1 cellular context compared by ENCODE assay signal in the genomic region with DNA sequence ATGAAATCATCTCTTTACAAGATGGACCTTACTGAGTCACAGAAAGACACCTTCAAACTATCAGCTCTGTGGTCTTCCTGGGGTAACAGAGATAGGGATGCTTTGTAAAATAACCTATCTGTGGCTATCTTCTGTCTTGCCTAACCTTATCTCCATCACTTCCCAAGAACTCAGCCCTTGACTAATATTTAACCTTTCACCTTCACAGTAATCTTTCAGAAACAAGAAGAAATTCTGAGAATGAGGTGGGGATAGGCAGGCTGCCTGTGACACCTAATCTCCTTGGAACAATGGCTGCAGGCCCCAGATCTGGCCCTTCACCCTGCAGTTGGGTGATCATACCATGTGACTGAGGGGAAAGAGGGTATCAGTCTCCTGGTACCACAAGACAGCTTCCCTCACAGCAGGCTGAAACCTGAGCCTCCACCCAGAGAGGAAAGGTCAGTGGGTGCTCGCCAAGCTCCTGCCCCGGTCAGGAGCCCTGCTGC.
TF ChIP-seq lines count a peak whose summit lies in the region.

No MANE protein-coding gene starts in this region.

TF ChIP-seq in K562, 482 proteins besides CTCF, POLR2A, EP300 and RAD21 (continued from another document and continues in another):
- TF ChIP-seq CBX8 (IDR thresholded peaks at IDR 0.05; ENCODE audit: borderline replicate concordance, extremely low read depth, low read depth, low read length, poor library complexity, severe bottlenecking) (no peak), ZNF408 (CRISPR knock-in tag; IDR thresholded peaks at IDR 0.05; ENCODE audit: low read depth) (no peak), NCOR1 (IDR thresholded peaks at IDR 0.05) (peak; percentile 99), FOXM1 (IDR thresholded peaks at IDR 0.05; ENCODE audit: low read depth) (peak; percentile 93), FOXM1 (CRISPR knock-in tag; IDR thresholded peaks at IDR 0.05; ENCODE audit: low read depth) (no peak), ZNF124 (CRISPR knock-in tag; IDR thresholded peaks at IDR 0.05) (no peak), MIER1 (IDR thresholded peaks at IDR 0.05; ENCODE audit: low read depth) (no peak), HCFC1 (IDR thresholded peaks at IDR 0.05; ENCODE audit: low read depth, low read length) (no peak), ZKSCAN3 (CRISPR knock-in tag; IDR thresholded peaks at IDR 0.05) (no peak), PTBP1 (IDR thresholded peaks at IDR 0.05; ENCODE audit: low read depth, low read length) (no peak), CBFA2T3 (IDR thresholded peaks at IDR 0.05) (peak; percentile 100), EWSR1 (IDR thresholded peaks at IDR 0.05; ENCODE audit: borderline replicate concordance, low read depth, partially characterized antibody) (no peak), ZFP30 (CRISPR knock-in tag; IDR thresholded peaks at IDR 0.05; ENCODE audit: borderline replicate concordance) (no peak), ETV1 (tag; conservative IDR thresholded peaks at IDR 0.05; ENCODE audit: low read depth) (no peak), ZC3H8 (IDR thresholded peaks at IDR 0.05) (no peak), CTBP1 (IDR thresholded peaks at IDR 0.05; ENCODE audit: borderline replicate concordance) (peak; percentile 100), ZFP1 (CRISPR knock-in tag; IDR thresholded peaks at IDR 0.05) (no peak), ILF3 (IDR thresholded peaks at IDR 0.05; ENCODE audit: borderline replicate concordance) (no peak), NCOA4 (IDR thresholded peaks at IDR 0.05; ENCODE audit: partially characterized antibody) (peak; percentile 87), SRSF1 (IDR thresholded peaks at IDR 0.05; ENCODE audit: low read depth, low read length) (no peak)
- TF ChIP-seq, protein P1, sequence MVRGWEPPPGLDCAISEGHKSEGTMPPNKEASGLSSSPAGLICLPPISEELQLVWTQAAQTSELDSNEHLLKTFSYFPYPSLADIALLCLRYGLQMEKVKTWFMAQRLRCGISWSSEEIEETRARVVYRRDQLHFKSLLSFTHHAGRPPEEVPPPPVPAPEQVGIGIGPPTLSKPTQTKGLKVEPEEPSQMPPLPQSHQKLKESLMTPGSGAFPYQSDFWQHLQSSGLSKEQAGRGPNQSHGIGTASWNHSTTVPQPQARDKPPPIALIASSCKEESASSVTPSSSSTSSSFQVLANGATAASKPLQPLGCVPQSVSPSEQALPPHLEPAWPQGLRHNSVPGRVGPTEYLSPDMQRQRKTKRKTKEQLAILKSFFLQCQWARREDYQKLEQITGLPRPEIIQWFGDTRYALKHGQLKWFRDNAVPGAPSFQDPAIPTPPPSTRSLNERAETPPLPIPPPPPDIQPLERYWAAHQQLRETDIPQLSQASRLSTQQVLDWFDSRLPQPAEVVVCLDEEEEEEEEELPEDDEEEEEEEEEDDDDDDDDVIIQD (CRISPR knock-in tag; IDR thresholded peaks at IDR 0.05): no peak
- TF ChIP-seq, protein P2, sequence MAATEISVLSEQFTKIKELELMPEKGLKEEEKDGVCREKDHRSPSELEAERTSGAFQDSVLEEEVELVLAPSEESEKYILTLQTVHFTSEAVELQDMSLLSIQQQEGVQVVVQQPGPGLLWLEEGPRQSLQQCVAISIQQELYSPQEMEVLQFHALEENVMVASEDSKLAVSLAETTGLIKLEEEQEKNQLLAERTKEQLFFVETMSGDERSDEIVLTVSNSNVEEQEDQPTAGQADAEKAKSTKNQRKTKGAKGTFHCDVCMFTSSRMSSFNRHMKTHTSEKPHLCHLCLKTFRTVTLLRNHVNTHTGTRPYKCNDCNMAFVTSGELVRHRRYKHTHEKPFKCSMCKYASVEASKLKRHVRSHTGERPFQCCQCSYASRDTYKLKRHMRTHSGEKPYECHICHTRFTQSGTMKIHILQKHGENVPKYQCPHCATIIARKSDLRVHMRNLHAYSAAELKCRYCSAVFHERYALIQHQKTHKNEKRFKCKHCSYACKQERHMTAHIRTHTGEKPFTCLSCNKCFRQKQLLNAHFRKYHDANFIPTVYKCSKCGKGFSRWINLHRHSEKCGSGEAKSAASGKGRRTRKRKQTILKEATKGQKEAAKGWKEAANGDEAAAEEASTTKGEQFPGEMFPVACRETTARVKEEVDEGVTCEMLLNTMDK (IDR thresholded peaks at IDR 0.05; ENCODE audit: borderline replicate concordance, insufficient read depth, low read depth, low read length, poor library complexity, severe bottlenecking): no peak
- TF ChIP-seq, protein P3, sequence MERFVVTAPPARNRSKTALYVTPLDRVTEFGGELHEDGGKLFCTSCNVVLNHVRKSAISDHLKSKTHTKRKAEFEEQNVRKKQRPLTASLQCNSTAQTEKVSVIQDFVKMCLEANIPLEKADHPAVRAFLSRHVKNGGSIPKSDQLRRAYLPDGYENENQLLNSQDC (CRISPR knock-in tag; IDR thresholded peaks at IDR 0.05): no peak
- TF ChIP-seq, protein P4, sequence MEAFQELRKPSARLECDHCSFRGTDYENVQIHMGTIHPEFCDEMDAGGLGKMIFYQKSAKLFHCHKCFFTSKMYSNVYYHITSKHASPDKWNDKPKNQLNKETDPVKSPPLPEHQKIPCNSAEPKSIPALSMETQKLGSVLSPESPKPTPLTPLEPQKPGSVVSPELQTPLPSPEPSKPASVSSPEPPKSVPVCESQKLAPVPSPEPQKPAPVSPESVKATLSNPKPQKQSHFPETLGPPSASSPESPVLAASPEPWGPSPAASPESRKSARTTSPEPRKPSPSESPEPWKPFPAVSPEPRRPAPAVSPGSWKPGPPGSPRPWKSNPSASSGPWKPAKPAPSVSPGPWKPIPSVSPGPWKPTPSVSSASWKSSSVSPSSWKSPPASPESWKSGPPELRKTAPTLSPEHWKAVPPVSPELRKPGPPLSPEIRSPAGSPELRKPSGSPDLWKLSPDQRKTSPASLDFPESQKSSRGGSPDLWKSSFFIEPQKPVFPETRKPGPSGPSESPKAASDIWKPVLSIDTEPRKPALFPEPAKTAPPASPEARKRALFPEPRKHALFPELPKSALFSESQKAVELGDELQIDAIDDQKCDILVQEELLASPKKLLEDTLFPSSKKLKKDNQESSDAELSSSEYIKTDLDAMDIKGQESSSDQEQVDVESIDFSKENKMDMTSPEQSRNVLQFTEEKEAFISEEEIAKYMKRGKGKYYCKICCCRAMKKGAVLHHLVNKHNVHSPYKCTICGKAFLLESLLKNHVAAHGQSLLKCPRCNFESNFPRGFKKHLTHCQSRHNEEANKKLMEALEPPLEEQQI (IDR thresholded peaks at IDR 0.05): peak; percentile 94
- TF ChIP-seq, protein P5, sequence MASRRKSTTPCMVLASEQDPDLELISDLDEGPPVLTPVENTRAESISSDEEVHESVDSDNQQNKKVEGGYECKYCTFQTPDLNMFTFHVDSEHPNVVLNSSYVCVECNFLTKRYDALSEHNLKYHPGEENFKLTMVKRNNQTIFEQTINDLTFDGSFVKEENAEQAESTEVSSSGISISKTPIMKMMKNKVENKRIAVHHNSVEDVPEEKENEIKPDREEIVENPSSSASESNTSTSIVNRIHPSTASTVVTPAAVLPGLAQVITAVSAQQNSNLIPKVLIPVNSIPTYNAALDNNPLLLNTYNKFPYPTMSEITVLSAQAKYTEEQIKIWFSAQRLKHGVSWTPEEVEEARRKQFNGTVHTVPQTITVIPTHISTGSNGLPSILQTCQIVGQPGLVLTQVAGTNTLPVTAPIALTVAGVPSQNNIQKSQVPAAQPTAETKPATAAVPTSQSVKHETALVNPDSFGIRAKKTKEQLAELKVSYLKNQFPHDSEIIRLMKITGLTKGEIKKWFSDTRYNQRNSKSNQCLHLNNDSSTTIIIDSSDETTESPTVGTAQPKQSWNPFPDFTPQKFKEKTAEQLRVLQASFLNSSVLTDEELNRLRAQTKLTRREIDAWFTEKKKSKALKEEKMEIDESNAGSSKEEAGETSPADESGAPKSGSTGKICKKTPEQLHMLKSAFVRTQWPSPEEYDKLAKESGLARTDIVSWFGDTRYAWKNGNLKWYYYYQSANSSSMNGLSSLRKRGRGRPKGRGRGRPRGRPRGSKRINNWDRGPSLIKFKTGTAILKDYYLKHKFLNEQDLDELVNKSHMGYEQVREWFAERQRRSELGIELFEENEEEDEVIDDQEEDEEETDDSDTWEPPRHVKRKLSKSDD (conservative IDR thresholded peaks at IDR 0.05; ENCODE audit: low read length): no peak
- TF ChIP-seq, protein P6, sequence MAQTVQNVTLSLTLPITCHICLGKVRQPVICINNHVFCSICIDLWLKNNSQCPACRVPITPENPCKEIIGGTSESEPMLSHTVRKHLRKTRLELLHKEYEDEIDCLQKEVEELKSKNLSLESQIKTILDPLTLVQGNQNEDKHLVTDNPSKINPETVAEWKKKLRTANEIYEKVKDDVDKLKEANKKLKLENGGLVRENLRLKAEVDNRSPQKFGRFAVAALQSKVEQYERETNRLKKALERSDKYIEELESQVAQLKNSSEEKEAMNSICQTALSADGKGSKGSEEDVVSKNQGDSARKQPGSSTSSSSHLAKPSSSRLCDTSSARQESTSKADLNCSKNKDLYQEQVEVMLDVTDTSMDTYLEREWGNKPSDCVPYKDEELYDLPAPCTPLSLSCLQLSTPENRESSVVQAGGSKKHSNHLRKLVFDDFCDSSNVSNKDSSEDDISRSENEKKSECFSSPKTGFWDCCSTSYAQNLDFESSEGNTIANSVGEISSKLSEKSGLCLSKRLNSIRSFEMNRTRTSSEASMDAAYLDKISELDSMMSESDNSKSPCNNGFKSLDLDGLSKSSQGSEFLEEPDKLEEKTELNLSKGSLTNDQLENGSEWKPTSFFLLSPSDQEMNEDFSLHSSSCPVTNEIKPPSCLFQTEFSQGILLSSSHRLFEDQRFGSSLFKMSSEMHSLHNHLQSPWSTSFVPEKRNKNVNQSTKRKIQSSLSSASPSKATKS (CRISPR knock-in tag; IDR thresholded peaks at IDR 0.05): no peak
- TF ChIP-seq, protein P7, sequence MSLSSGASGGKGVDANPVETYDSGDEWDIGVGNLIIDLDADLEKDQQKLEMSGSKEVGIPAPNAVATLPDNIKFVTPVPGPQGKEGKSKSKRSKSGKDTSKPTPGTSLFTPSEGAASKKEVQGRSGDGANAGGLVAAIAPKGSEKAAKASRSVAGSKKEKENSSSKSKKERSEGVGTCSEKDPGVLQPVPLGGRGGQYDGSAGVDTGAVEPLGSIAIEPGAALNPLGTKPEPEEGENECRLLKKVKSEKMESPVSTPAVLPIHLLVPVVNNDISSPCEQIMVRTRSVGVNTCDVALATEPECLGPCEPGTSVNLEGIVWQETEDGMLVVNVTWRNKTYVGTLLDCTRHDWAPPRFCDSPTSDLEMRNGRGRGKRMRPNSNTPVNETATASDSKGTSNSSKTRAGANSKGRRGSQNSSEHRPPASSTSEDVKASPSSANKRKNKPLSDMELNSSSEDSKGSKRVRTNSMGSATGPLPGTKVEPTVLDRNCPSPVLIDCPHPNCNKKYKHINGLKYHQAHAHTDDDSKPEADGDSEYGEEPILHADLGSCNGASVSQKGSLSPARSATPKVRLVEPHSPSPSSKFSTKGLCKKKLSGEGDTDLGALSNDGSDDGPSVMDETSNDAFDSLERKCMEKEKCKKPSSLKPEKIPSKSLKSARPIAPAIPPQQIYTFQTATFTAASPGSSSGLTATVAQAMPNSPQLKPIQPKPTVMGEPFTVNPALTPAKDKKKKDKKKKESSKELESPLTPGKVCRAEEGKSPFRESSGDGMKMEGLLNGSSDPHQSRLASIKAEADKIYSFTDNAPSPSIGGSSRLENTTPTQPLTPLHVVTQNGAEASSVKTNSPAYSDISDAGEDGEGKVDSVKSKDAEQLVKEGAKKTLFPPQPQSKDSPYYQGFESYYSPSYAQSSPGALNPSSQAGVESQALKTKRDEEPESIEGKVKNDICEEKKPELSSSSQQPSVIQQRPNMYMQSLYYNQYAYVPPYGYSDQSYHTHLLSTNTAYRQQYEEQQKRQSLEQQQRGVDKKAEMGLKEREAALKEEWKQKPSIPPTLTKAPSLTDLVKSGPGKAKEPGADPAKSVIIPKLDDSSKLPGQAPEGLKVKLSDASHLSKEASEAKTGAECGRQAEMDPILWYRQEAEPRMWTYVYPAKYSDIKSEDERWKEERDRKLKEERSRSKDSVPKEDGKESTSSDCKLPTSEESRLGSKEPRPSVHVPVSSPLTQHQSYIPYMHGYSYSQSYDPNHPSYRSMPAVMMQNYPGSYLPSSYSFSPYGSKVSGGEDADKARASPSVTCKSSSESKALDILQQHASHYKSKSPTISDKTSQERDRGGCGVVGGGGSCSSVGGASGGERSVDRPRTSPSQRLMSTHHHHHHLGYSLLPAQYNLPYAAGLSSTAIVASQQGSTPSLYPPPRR (CRISPR knock-in tag; IDR thresholded peaks at IDR 0.05; ENCODE audit: borderline replicate concordance): no peak; the same call in 1 of the 2 replicates
- TF ChIP-seq, protein P8, sequence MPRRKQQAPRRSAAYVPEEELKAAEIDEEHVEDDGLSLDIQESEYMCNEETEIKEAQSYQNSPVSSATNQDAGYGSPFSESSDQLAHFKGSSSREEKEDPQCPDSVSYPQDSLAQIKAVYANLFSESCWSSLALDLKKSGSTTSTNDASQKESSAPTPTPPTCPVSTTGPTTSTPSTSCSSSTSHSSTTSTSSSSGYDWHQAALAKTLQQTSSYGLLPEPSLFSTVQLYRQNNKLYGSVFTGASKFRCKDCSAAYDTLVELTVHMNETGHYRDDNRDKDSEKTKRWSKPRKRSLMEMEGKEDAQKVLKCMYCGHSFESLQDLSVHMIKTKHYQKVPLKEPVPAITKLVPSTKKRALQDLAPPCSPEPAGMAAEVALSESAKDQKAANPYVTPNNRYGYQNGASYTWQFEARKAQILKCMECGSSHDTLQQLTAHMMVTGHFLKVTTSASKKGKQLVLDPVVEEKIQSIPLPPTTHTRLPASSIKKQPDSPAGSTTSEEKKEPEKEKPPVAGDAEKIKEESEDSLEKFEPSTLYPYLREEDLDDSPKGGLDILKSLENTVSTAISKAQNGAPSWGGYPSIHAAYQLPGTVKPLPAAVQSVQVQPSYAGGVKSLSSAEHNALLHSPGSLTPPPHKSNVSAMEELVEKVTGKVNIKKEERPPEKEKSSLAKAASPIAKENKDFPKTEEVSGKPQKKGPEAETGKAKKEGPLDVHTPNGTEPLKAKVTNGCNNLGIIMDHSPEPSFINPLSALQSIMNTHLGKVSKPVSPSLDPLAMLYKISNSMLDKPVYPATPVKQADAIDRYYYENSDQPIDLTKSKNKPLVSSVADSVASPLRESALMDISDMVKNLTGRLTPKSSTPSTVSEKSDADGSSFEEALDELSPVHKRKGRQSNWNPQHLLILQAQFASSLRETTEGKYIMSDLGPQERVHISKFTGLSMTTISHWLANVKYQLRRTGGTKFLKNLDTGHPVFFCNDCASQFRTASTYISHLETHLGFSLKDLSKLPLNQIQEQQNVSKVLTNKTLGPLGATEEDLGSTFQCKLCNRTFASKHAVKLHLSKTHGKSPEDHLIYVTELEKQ (CRISPR knock-in tag; IDR thresholded peaks at IDR 0.05): no peak
- TF ChIP-seq, protein P9, sequence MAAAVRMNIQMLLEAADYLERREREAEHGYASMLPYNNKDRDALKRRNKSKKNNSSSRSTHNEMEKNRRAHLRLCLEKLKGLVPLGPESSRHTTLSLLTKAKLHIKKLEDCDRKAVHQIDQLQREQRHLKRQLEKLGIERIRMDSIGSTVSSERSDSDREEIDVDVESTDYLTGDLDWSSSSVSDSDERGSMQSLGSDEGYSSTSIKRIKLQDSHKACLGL (CRISPR knock-in tag; IDR thresholded peaks at IDR 0.05; ENCODE audit: borderline replicate concordance, poor library complexity, severe bottlenecking): no peak
- TF ChIP-seq, protein P10, sequence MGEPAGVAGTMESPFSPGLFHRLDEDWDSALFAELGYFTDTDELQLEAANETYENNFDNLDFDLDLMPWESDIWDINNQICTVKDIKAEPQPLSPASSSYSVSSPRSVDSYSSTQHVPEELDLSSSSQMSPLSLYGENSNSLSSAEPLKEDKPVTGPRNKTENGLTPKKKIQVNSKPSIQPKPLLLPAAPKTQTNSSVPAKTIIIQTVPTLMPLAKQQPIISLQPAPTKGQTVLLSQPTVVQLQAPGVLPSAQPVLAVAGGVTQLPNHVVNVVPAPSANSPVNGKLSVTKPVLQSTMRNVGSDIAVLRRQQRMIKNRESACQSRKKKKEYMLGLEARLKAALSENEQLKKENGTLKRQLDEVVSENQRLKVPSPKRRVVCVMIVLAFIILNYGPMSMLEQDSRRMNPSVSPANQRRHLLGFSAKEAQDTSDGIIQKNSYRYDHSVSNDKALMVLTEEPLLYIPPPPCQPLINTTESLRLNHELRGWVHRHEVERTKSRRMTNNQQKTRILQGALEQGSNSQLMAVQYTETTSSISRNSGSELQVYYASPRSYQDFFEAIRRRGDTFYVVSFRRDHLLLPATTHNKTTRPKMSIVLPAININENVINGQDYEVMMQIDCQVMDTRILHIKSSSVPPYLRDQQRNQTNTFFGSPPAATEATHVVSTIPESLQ (CRISPR knock-in tag; IDR thresholded peaks at IDR 0.05): no peak
